1 cellular context compared by ENCODE assay signal in the genomic region with DNA sequence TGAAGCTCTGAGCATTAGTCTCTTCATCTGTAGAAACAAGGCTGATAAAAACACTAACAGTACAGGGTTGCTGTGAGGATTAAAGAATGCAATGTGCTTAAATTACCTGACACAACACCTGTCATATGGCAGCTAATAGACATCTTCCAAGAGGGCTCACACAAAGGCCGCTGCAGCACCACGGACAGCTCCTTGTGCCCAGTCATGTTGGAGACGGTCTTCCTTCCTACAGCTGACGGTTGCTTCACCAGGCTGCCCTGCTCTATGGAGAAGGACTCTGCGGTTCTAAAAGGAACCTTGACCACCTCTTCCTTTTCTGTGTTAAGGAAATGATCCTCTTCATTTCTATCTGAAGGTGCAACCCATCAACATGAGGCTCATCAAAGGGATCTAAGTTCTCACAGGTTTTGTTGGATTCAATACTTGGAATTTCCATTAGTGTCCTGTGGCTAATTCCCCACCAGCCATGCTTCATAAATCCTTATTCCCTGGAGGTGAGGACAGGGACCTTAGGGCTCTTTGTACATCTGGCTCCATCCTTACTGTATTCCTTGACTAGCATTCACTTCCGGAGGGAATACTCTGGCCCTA.
TF ChIP-seq lines count a peak whose summit lies in the region.

No MANE protein-coding gene starts in this region.

TF ChIP-seq in HepG2, 621 proteins besides CTCF, POLR2A, EP300 and RAD21 (continued from another document and continues in another):
- TF ChIP-seq, protein P1, sequence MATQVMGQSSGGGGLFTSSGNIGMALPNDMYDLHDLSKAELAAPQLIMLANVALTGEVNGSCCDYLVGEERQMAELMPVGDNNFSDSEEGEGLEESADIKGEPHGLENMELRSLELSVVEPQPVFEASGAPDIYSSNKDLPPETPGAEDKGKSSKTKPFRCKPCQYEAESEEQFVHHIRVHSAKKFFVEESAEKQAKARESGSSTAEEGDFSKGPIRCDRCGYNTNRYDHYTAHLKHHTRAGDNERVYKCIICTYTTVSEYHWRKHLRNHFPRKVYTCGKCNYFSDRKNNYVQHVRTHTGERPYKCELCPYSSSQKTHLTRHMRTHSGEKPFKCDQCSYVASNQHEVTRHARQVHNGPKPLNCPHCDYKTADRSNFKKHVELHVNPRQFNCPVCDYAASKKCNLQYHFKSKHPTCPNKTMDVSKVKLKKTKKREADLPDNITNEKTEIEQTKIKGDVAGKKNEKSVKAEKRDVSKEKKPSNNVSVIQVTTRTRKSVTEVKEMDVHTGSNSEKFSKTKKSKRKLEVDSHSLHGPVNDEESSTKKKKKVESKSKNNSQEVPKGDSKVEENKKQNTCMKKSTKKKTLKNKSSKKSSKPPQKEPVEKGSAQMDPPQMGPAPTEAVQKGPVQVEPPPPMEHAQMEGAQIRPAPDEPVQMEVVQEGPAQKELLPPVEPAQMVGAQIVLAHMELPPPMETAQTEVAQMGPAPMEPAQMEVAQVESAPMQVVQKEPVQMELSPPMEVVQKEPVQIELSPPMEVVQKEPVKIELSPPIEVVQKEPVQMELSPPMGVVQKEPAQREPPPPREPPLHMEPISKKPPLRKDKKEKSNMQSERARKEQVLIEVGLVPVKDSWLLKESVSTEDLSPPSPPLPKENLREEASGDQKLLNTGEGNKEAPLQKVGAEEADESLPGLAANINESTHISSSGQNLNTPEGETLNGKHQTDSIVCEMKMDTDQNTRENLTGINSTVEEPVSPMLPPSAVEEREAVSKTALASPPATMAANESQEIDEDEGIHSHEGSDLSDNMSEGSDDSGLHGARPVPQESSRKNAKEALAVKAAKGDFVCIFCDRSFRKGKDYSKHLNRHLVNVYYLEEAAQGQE (IDR thresholded peaks at IDR 0.05; ENCODE audit: borderline replicate concordance in 1 of 2, low read depth in 1 of 2, low read length in 2 of 2): peak in 1 of 2 experiments; percentile 100
- TF ChIP-seq RFX3 (CRISPR knock-in tag; IDR thresholded peaks at IDR 0.05) (0 out of 2 replicates have a peak, but pooled peaks have one; percentile 17), ZFP37 (CRISPR knock-in tag; IDR thresholded peaks at IDR 0.05; ENCODE audit: borderline replicate concordance) (peak; percentile 72), GPN1 (CRISPR knock-in tag; IDR thresholded peaks at IDR 0.05; ENCODE audit: borderline replicate concordance) (peak; percentile 75; the same call in 1 of the 2 replicates), HMGA1 (CRISPR knock-in tag; conservative IDR thresholded peaks at IDR 0.05) (no peak), ZNF264 (CRISPR knock-in tag; IDR thresholded peaks at IDR 0.05) (peak; percentile 57; the same call in 1 of the 2 replicates), IRF2 (CRISPR knock-in tag; IDR thresholded peaks at IDR 0.05) (no peak), ZNF12 (CRISPR knock-in tag; IDR thresholded peaks at IDR 0.05) (peak; percentile 68; the same call in 1 of the 2 replicates), NCOA2 (CRISPR knock-in tag; IDR thresholded peaks at IDR 0.05) (peak; percentile 57), MEF2D (CRISPR knock-in tag; IDR thresholded peaks at IDR 0.05) (peak; percentile 35; the same call in 1 of the 2 replicates), NFYC (CRISPR knock-in tag; IDR thresholded peaks at IDR 0.05) (peak; percentile 36; the same call in 1 of the 2 replicates), SRY (CRISPR knock-in tag; IDR thresholded peaks at IDR 0.05) (peak; percentile 79), KMT2B (CRISPR knock-in tag; IDR thresholded peaks at IDR 0.05) (peak; percentile 63; the same call in 1 of the 2 replicates), GATAD1 (CRISPR knock-in tag; IDR thresholded peaks at IDR 0.05) (peak; percentile 51; the same call in 1 of the 2 replicates), ZNF672 (CRISPR knock-in tag; IDR thresholded peaks at IDR 0.05) (no peak), ZNF343 (CRISPR knock-in tag; IDR thresholded peaks at IDR 0.05) (no peak), ZNF543 (CRISPR knock-in tag; IDR thresholded peaks at IDR 0.05) (0 out of 2 replicates have a peak, but pooled peaks have one; percentile 54), SMAD3 (CRISPR knock-in tag; IDR thresholded peaks at IDR 0.05) (peak; percentile 69; the same call in 1 of the 2 replicates), ZSCAN9 (CRISPR knock-in tag; IDR thresholded peaks at IDR 0.05; ENCODE audit: borderline replicate concordance) (peak; percentile 86), SAP130 (CRISPR knock-in tag; IDR thresholded peaks at IDR 0.05; ENCODE audit: low read depth) (peak; percentile 60), ZNF446 (CRISPR knock-in tag; IDR thresholded peaks at IDR 0.05) (no peak), TEAD2 (CRISPR knock-in tag; IDR thresholded peaks at IDR 0.05) (peak; percentile 53; the same call in 1 of the 2 replicates), TGIF2 (CRISPR knock-in tag; IDR thresholded peaks at IDR 0.05) (peak; percentile 74; the same call in 1 of the 2 replicates), KDM2A (CRISPR knock-in tag; IDR thresholded peaks at IDR 0.05; ENCODE audit: borderline replicate concordance, low read depth) (peak; percentile 46; the same call in 1 of the 2 replicates), MIER2 (CRISPR knock-in tag; IDR thresholded peaks at IDR 0.05) (peak; percentile 100), HOXA3 (CRISPR knock-in tag; IDR thresholded peaks at IDR 0.05) (0 out of 2 replicates have a peak, but pooled peaks have one; percentile 20)
- TF ChIP-seq, protein P2, sequence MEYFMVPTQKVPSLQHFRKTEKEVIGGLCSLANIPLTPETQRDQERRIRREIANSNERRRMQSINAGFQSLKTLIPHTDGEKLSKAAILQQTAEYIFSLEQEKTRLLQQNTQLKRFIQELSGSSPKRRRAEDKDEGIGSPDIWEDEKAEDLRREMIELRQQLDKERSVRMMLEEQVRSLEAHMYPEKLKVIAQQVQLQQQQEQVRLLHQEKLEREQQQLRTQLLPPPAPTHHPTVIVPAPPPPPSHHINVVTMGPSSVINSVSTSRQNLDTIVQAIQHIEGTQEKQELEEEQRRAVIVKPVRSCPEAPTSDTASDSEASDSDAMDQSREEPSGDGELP (IDR thresholded peaks at IDR 0.05; ENCODE audit: borderline replicate concordance, low read depth): peak; percentile 78
- TF ChIP-seq, protein P3, sequence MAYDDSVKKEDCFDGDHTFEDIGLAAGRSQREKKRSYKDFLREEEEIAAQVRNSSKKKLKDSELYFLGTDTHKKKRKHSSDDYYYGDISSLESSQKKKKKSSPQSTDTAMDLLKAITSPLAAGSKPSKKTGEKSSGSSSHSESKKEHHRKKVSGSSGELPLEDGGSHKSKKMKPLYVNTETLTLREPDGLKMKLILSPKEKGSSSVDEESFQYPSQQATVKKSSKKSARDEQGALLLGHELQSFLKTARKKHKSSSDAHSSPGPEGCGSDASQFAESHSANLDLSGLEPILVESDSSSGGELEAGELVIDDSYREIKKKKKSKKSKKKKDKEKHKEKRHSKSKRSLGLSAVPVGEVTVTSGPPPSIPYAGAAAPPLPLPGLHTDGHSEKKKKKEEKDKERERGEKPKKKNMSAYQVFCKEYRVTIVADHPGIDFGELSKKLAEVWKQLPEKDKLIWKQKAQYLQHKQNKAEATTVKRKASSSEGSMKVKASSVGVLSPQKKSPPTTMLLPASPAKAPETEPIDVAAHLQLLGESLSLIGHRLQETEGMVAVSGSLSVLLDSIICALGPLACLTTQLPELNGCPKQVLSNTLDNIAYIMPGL (CRISPR knock-in tag; IDR thresholded peaks at IDR 0.05; ENCODE audit: borderline replicate concordance in 1 of 2, low read depth in 1 of 2): 0 out of 4 replicates have a peak, but pooled peaks of 1 of the 2 experiments have one; percentile 29
- TF ChIP-seq, protein P4, sequence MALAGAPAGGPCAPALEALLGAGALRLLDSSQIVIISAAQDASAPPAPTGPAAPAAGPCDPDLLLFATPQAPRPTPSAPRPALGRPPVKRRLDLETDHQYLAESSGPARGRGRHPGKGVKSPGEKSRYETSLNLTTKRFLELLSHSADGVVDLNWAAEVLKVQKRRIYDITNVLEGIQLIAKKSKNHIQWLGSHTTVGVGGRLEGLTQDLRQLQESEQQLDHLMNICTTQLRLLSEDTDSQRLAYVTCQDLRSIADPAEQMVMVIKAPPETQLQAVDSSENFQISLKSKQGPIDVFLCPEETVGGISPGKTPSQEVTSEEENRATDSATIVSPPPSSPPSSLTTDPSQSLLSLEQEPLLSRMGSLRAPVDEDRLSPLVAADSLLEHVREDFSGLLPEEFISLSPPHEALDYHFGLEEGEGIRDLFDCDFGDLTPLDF (CRISPR knock-in tag; IDR thresholded peaks at IDR 0.05): no peak
- TF ChIP-seq, protein P5, sequence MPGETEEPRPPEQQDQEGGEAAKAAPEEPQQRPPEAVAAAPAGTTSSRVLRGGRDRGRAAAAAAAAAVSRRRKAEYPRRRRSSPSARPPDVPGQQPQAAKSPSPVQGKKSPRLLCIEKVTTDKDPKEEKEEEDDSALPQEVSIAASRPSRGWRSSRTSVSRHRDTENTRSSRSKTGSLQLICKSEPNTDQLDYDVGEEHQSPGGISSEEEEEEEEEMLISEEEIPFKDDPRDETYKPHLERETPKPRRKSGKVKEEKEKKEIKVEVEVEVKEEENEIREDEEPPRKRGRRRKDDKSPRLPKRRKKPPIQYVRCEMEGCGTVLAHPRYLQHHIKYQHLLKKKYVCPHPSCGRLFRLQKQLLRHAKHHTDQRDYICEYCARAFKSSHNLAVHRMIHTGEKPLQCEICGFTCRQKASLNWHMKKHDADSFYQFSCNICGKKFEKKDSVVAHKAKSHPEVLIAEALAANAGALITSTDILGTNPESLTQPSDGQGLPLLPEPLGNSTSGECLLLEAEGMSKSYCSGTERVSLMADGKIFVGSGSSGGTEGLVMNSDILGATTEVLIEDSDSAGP (CRISPR knock-in tag; IDR thresholded peaks at IDR 0.05; ENCODE audit: borderline replicate concordance): no peak
- TF ChIP-seq, protein P6, sequence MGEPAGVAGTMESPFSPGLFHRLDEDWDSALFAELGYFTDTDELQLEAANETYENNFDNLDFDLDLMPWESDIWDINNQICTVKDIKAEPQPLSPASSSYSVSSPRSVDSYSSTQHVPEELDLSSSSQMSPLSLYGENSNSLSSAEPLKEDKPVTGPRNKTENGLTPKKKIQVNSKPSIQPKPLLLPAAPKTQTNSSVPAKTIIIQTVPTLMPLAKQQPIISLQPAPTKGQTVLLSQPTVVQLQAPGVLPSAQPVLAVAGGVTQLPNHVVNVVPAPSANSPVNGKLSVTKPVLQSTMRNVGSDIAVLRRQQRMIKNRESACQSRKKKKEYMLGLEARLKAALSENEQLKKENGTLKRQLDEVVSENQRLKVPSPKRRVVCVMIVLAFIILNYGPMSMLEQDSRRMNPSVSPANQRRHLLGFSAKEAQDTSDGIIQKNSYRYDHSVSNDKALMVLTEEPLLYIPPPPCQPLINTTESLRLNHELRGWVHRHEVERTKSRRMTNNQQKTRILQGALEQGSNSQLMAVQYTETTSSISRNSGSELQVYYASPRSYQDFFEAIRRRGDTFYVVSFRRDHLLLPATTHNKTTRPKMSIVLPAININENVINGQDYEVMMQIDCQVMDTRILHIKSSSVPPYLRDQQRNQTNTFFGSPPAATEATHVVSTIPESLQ (CRISPR knock-in tag; conservative IDR thresholded peaks at IDR 0.05): 0 out of 2 replicates have a peak, but pooled peaks have one; percentile 66
- TF ChIP-seq, protein P7, sequence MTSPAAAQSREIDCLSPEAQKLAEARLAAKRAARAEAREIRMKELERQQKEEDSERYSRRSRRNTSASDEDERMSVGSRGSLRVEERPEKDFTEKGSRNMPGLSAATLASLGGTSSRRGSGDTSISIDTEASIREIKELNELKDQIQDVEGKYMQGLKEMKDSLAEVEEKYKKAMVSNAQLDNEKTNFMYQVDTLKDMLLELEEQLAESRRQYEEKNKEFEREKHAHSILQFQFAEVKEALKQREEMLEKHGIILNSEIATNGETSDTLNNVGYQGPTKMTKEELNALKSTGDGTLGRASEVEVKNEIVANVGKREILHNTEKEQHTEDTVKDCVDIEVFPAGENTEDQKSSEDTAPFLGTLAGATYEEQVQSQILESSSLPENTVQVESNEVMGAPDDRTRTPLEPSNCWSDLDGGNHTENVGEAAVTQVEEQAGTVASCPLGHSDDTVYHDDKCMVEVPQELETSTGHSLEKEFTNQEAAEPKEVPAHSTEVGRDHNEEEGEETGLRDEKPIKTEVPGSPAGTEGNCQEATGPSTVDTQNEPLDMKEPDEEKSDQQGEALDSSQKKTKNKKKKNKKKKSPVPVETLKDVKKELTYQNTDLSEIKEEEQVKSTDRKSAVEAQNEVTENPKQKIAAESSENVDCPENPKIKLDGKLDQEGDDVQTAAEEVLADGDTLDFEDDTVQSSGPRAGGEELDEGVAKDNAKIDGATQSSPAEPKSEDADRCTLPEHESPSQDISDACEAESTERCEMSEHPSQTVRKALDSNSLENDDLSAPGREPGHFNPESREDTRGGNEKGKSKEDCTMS (CRISPR knock-in tag; conservative IDR thresholded peaks at IDR 0.05): 0 out of 2 replicates have a peak, but pooled peaks have one; percentile 62
- TF ChIP-seq, protein P8, sequence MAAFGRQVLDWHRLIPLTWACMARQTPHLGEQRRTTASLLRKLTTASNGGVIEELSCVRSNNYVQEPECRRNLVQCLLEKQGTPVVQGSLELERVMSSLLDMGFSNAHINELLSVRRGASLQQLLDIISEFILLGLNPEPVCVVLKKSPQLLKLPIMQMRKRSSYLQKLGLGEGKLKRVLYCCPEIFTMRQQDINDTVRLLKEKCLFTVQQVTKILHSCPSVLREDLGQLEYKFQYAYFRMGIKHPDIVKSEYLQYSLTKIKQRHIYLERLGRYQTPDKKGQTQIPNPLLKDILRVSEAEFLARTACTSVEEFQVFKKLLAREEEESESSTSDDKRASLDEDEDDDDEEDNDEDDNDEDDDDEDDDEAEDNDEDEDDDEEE (CRISPR knock-in tag; IDR thresholded peaks at IDR 0.05): peak; percentile 71; the same call in 1 of the 2 replicates
- TF ChIP-seq, protein P9, sequence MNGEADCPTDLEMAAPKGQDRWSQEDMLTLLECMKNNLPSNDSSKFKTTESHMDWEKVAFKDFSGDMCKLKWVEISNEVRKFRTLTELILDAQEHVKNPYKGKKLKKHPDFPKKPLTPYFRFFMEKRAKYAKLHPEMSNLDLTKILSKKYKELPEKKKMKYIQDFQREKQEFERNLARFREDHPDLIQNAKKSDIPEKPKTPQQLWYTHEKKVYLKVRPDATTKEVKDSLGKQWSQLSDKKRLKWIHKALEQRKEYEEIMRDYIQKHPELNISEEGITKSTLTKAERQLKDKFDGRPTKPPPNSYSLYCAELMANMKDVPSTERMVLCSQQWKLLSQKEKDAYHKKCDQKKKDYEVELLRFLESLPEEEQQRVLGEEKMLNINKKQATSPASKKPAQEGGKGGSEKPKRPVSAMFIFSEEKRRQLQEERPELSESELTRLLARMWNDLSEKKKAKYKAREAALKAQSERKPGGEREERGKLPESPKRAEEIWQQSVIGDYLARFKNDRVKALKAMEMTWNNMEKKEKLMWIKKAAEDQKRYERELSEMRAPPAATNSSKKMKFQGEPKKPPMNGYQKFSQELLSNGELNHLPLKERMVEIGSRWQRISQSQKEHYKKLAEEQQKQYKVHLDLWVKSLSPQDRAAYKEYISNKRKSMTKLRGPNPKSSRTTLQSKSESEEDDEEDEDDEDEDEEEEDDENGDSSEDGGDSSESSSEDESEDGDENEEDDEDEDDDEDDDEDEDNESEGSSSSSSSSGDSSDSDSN (CRISPR knock-in tag; IDR thresholded peaks at IDR 0.05): no peak
